In genomic region chr20:37529214-37529967, GRCh38 we compare ENCODE assay signal across 13 cellular contexts. TPM values are rescaled to one million over a fixed set of nuclear protein-coding genes. Genes with fewer than 3 reads are reported as not detected.
A peak's percentile ranks its signal among the peaks of the same experiment; 100 is the strongest.
DNase-seq lines count a peak whose midpoint lies in the region; ATAC-seq, FAIRE-seq and TF ChIP-seq lines count a peak whose summit lies in the region.
"Had no signal": no experiment of that assay in that cellular context is flagged by ENCODE, and none has a peak within 500 bp of the region (broad histone marks: within the 10 kb centered on the region; RNA-seq: fewer than 3 reads in every experiment).

No MANE protein-coding gene starts in this region.

- DNase-seq in D721Med (ENCODE audit: insufficient read length, low spot score) = no peak
- DNase-seq in RWPE1 (ENCODE audit: low spot score) = no peak
- DNase-seq in immature natural killer cell = no peak
- no peak for DNase-seq in globus pallidus (ENCODE audit: low spot score)
- no peak for DNase-seq in kidney
- DNase-seq in putamen (ENCODE audit: low spot score) = no peak
- no peak for DNase-seq in left colon
- DNase-seq: gastrocnemius medialis, NCI-H1417 treated with DMSO at 0.1 percent for 48 hours had no signal

- no peaks in the 10 kb centered on the region for H3K27me3 ChIP-seq in ACC112 (ENCODE audit: insufficient read depth, low read length)
- H3K27me3 ChIP-seq: gastrocnemius medialis had no signal

- CTCF ChIA-PET in RWPE1 (lab: Yijun Ruan, JAX) = interaction anchor here (0.6 to 1.5 kb wide), 2 partner anchors 107 to 334 kb away, joined by 3 read pairs; no protein-coding TSS in a partner anchor

- H3K9me3 ChIP-seq in kidney (ENCODE audit: control insufficient read depth in 1 of 2, low read length in 2 of 2) = no peaks in the 10 kb centered on the region
- H3K9me3 ChIP-seq: gastrocnemius medialis had no signal

- H3K36me3 ChIP-seq in ACC112 (ENCODE audit: insufficient read depth, low read length) = no peaks in the 10 kb centered on the region
- no peaks in the 10 kb centered on the region for H3K36me3 ChIP-seq in kidney (ENCODE audit: control insufficient read depth in 1 of 2, insufficient read depth in 2 of 2, low read length in 2 of 2)
- H3K36me3 ChIP-seq: gastrocnemius medialis had no signal

- H3K9me3 Mint-ChIP-seq in immature natural killer cell = no peaks in the 10 kb centered on the region
- H3K9me3 Mint-ChIP-seq: memory B cell had no signal

- peak overlapping the region in 3 of 6 donors; percentile 10 to 99 (median 42) for H3K27ac Mint-ChIP-seq in immature natural killer cell

- peaks cover 32% of the 10 kb centered on the region for H3K79me2 ChIP-seq in ACC112 (ENCODE audit: control insufficient read depth, insufficient read depth, low read length, unreplicated experiment)

- H3K27me3 Mint-ChIP-seq in immature natural killer cell (ENCODE audit: low read depth in 3 of 3) = peaks cover 4 to 9% (median 5%) of the 10 kb centered on the region in 3 donors
- H3K27me3 Mint-ChIP-seq: memory B cell had no signal

- no peaks in the 10 kb centered on the region for H3K36me3 Mint-ChIP-seq in immature natural killer cell
- H3K36me3 Mint-ChIP-seq: memory B cell had no signal

- peaks cover 40 to 42% of the 10 kb centered on the region in 2 donors for H3K4me1 Mint-ChIP-seq in immature natural killer cell

- peak overlapping the region; percentile 3 to 68 (median 46) for H3K4me3 Mint-ChIP-seq in immature natural killer cell

- H2AFZ ChIP-seq in ACC112 (ENCODE audit: low read length, unreplicated experiment) = no peak overlapping the region

- intact Hi-C loops in kidney (cut with DNase I) = no loop called here
- intact Hi-C loops in left colon (cut with DNase I, micrococcal nuclease) = loop anchor here in 1 of 2 donors (10.0 kb wide), 1 partner anchor 135 kb away; no protein-coding TSS in a partner anchor

- H3K27ac ChIP-seq in ACC112 (ENCODE audit: low read depth, low read length) = no peak overlapping the region
- H3K27ac ChIP-seq in RWPE1 = 0 out of 2 replicates have a peak overlapping the region, but pooled peaks have one; percentile 8
- no peak overlapping the region for H3K27ac ChIP-seq in kidney (ENCODE audit: low read depth in 2 of 2, low read length in 2 of 2)

- FAIRE-seq in D721Med (lab: Jason Lieb, UNC) (no peak), kidney (lab: Jason Lieb, UNC) (no peak)
- FAIRE-seq: colon, RCC 7860 had no signal

- POLR2A ChIA-PET in RWPE1 (lab: Yijun Ruan, JAX; ENCODE audit: low non-redundant PET) = no interaction called here

- peak overlapping the region; percentile 80 for H3K4me3 ChIP-seq in ACC112 (ENCODE audit: low read depth, low read length)
- H3K4me3 ChIP-seq in kidney (ENCODE audit: low read length in 2 of 2) = no peak overlapping the region

- no peak for ATAC-seq in left colon
- ATAC-seq: gastrocnemius medialis had no signal

- no peak overlapping the region for H3K9ac ChIP-seq in kidney (ENCODE audit: low read length in 2 of 2)

- H3K4me1 ChIP-seq in ACC112 (ENCODE audit: control insufficient read depth, insufficient read depth, low read length, unreplicated experiment) (peaks cover 18% of the 10 kb centered on the region), kidney (ENCODE audit: control insufficient read depth in 1 of 2, insufficient read depth in 1 of 2, low read depth in 1 of 2, low read length in 2 of 2) (peaks cover 9 to 20% of the 10 kb centered on the region in 2 donors)

- peak; percentile 8 for TF ChIP-seq CTCF in D721Med (IDR thresholded peaks at IDR 0.05; ENCODE audit: insufficient read depth, missing control alignments)
- TF ChIP-seq CTCF in RWPE1 (conservative IDR thresholded peaks at IDR 0.05; ENCODE audit: low read depth) = no peak
- no peak for TF ChIP-seq CTCF in kidney (IDR thresholded peaks at IDR 0.05; ENCODE audit: borderline replicate concordance, extremely low read depth, insufficient read depth)

RNA-seq across cellular contexts. Expression of gene BLCAP, which starts 1.7 kb away (rescaled TPM):
- polyA plus RNA-seq in immature natural killer cell (10 to 100 TPM; 56.1 to 64.9 (median 63.5) TPM), kidney (ENCODE audit: insufficient read depth, low read depth, low replicate concordance) (106 TPM)
- total RNA-seq in kidney (76.1 TPM), left colon (100 to 1,000 TPM in 1 of 2 donors, 10 to 100 TPM in 1; 98.9 to 104 TPM)

RNA-seq across cellular contexts. Expression of gene NNAT, which starts 8.3 kb away (rescaled TPM):
- polyA plus RNA-seq in immature natural killer cell (under 1 TPM in 1 of 3 donors, not detected in 2; 0.20 TPM), kidney (ENCODE audit: insufficient read depth, low read depth, low replicate concordance) (not detected)
- total RNA-seq in kidney (0.25 TPM), left colon (1 to 10 TPM in 1 of 2 donors, not detected in 1; 3.4 TPM)
